In the genomic region with DNA sequence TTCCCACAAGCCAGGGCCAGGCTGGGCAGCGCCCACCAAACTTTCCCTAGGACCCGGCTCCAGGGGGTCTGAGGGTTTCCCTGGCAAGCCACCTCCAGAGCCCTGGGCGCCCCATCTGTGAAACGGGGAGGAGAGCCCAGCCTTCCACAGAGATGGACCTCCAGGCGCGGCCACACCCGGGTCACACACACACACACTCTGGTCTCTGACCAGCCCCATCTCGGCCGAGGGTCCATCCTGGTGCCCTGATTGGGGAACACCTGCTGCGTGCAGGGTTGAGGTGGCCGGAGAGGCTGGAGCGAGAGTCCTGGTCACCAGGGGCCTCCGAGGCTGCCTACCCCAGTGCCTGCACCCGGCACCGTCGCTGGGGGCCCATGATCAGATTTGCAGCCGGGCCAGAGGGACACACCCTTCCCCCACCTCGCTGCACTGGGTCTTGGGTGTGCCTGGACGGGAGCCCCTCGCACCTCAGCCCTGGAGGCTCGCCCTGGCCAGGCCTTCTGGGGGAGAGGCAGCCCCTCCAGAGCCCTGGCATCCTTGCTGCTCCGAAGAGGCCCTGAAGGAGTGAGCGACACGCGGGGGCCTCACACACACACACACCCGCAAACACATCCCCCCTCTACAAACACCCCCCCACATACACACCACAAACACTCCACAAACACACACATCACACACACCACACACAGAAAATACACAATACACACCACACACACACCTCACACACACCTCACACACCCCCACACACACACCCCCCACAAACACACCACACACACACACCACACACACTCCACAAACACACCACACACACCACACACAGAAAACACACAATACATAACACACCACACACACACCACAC, we compare ENCODE assay signal across 19 cellular contexts. TPM values are rescaled to one million over a fixed set of nuclear protein-coding genes. Genes with fewer than 3 reads are reported as not detected.
DNase-seq lines count a peak whose midpoint lies in the region; ATAC-seq lines count a peak whose summit lies in the region.
"Had no signal": no experiment of that assay in that cellular context is flagged by ENCODE, and none has a peak within 500 bp of the region (broad histone marks: within the 10 kb centered on the region; RNA-seq: fewer than 3 reads in every experiment).

No MANE protein-coding gene starts in this region.

- no peaks in the 10 kb centered on the region for H3K9me3 Mint-ChIP-seq in activated naive CD8-positive, alpha-beta T cell treated with anti-CD3 and anti-CD28 coated beads, Interleukin-2, amount 50 U/mL, for 24 hours
- H3K9me3 Mint-ChIP-seq: CD4-positive, alpha-beta memory T cell had no signal

- no peaks in the 10 kb centered on the region for H3K36me3 Mint-ChIP-seq in activated naive CD8-positive, alpha-beta T cell treated with anti-CD3 and anti-CD28 coated beads, Interleukin-2, amount 50 U/mL, for 24 hours (ENCODE audit: low read depth)
- H3K36me3 Mint-ChIP-seq: CD4-positive, alpha-beta memory T cell had no signal

- H3K4me3 ChIP-seq in right cardiac atrium (ENCODE audit: low read length), result no peak overlapping the region
- H3K4me3 ChIP-seq in mesenchymal stem cell (ENCODE audit: insufficient read depth in 1 of 2, low read depth in 1 of 2, low read length in 2 of 2), result no peak overlapping the region

- peak overlapping the region in 1 of 2 experiments; percentile 4 for H2BK12ac ChIP-seq in mesenchymal stem cell (ENCODE audit: low read length in 2 of 2)

- no peak overlapping the region for H2AK5ac ChIP-seq in mesenchymal stem cell (ENCODE audit: low read length, severe bottlenecking)

- peaks cover 0 to 3% of the 10 kb centered on the region in 2 experiments for H3K36me3 ChIP-seq in mesenchymal stem cell (ENCODE audit: control insufficient read depth in 1 of 2, insufficient read depth in 2 of 2, low read depth in 1 of 2, low read length in 2 of 2)

- H2BK5ac ChIP-seq in mesenchymal stem cell (ENCODE audit: low read depth, low read length, poor library complexity, severe bottlenecking), result no peak overlapping the region

- no peak overlapping the region for H4K8ac ChIP-seq in mesenchymal stem cell (ENCODE audit: low read length)

- no peak overlapping the region for H3K9ac ChIP-seq in mesenchymal stem cell (ENCODE audit: low read length)
- H3K9ac ChIP-seq: KMS-11 had no signal

- no peak overlapping the region for H3K4me3 Mint-ChIP-seq in activated naive CD8-positive, alpha-beta T cell treated with anti-CD3 and anti-CD28 coated beads, Interleukin-2, amount 50 U/mL, for 24 hours
- H3K4me3 Mint-ChIP-seq: activated CD4-positive, alpha-beta T cell treated with anti-CD3 and anti-CD28 coated beads for 36 hours; CD4-positive, alpha-beta memory T cell had no signal

- H3K18ac ChIP-seq in mesenchymal stem cell (ENCODE audit: low read depth in 1 of 2, low read length in 2 of 2), result peak overlapping the region in 1 of 2 experiments; percentile 8

- ATAC-seq in right cardiac atrium (peak; percentile 43 to 45), Right ventricle myocardium superior (ENCODE audit: poor library complexity) (no peak), HG03460 (IDR thresholded peaks at IDR 0.05; ENCODE audit: unreplicated experiment) (no peak), GM18517 (IDR thresholded peaks at IDR 0.05; ENCODE audit: unreplicated experiment) (no peak)
- peak; percentile 45 for ATAC-seq in activated naive CD8-positive, alpha-beta T cell treated with anti-CD3 and anti-CD28 coated beads, Interleukin-2, amount 50 U/mL, for 24 hours
- ATAC-seq: activated CD4-positive, alpha-beta T cell treated with anti-CD3 and anti-CD28 coated beads for 36 hours had no signal

- no peak overlapping the region for H2BK15ac ChIP-seq in mesenchymal stem cell (ENCODE audit: low read depth, poor library complexity, severe bottlenecking)

- H3K9me3 ChIP-seq in right cardiac atrium (ENCODE audit: control insufficient read depth, low read length) (no peaks in the 10 kb centered on the region), mesenchymal stem cell (ENCODE audit: control insufficient read depth, low read length) (no peaks in the 10 kb centered on the region)

- no peak overlapping the region for H3K27ac Mint-ChIP-seq in activated naive CD8-positive, alpha-beta T cell treated with anti-CD3 and anti-CD28 coated beads, Interleukin-2, amount 50 U/mL, for 24 hours
- H3K27ac Mint-ChIP-seq: activated CD4-positive, alpha-beta T cell treated with anti-CD3 and anti-CD28 coated beads for 36 hours had no signal

- H3K79me1 ChIP-seq in mesenchymal stem cell (replicated peaks; ENCODE audit: low read length, poor library complexity, severe bottlenecking), result no peaks in the 10 kb centered on the region

- H3K14ac ChIP-seq in mesenchymal stem cell (ENCODE audit: low read length in 2 of 2), result no peak overlapping the region

- H3K27me3 ChIP-seq in right cardiac atrium (ENCODE audit: control insufficient read depth, insufficient read depth), result no peaks in the 10 kb centered on the region
- peaks cover 3 to 22% of the 10 kb centered on the region in 2 experiments for H3K27me3 ChIP-seq in mesenchymal stem cell (ENCODE audit: control insufficient read depth in 1 of 2, insufficient read depth in 1 of 2, low read length in 2 of 2)

- H2AFZ ChIP-seq in mesenchymal stem cell (ENCODE audit: low read depth, low read length), result no peak overlapping the region

- no peak for DNase-seq in right cardiac atrium
- no peak for DNase-seq in Right ventricle myocardium superior
- no peak for DNase-seq in activated naive CD8-positive, alpha-beta T cell treated with anti-CD3 and anti-CD28 coated beads, Interleukin-2, amount 50 U/mL, for 24 hours
- peak; percentile 29 for DNase-seq in mesenchymal stem cell
- DNase-seq in NCI-H2227 treated with DMSO at 0.1 percent for 48 hours (lab: John Stamatoyannopoulos, UW), result no peak
- no peak for DNase-seq in NCI-H1048 (lab: John Stamatoyannopoulos, UW)
- DNase-seq: activated CD4-positive, alpha-beta T cell treated with anti-CD3 and anti-CD28 coated beads for 36 hours; CD4-positive, alpha-beta memory T cell; effector memory CD4-positive, alpha-beta T cell; hypothalamus; midbrain; NCI-H1417; NCI-H226; nucleus accumbens; SIG-M5; T1000 had no signal

- no peak overlapping the region for H3K4me2 ChIP-seq in mesenchymal stem cell (ENCODE audit: low read length, poor library complexity, severe bottlenecking)
- H3K4me2 ChIP-seq: KMS-11 had no signal

- peaks cover 5% of the 10 kb centered on the region for H3K27me3 Mint-ChIP-seq in activated naive CD8-positive, alpha-beta T cell treated with anti-CD3 and anti-CD28 coated beads, Interleukin-2, amount 50 U/mL, for 24 hours

- H3K4me1 ChIP-seq in right cardiac atrium (ENCODE audit: control insufficient read depth, insufficient read depth, low read length) (no peaks in the 10 kb centered on the region), mesenchymal stem cell (ENCODE audit: control insufficient read depth, insufficient read depth, low read depth, low read length) (peaks cover 6% of the 10 kb centered on the region)

- no peak overlapping the region for H3K4ac ChIP-seq in mesenchymal stem cell (ENCODE audit: low read depth in 1 of 2, low read length in 2 of 2)

- intact Hi-C loops in right cardiac atrium (cut with DNase I) (no loop called here), Right ventricle myocardium superior (cut with DNase I) (no loop called here)

- H3K27ac ChIP-seq in right cardiac atrium (ENCODE audit: low read length) (no peak overlapping the region), mesenchymal stem cell (ENCODE audit: low read length, poor library complexity, severe bottlenecking) (no peak overlapping the region)
- H3K27ac ChIP-seq: KMS-11 had no signal

- no peak overlapping the region for H2BK120ac ChIP-seq in mesenchymal stem cell (ENCODE audit: low read depth, low read length)

- 50% methylated on average over 26 of the region's 26 CpGs for WGBS in right cardiac atrium
- 80% methylated on average over 26 of the region's 26 CpGs for WGBS in mesenchymal stem cell

- H4K91ac ChIP-seq in mesenchymal stem cell (ENCODE audit: low read length), result no peak overlapping the region

- no peaks in the 10 kb centered on the region for H3K4me1 Mint-ChIP-seq in activated naive CD8-positive, alpha-beta T cell treated with anti-CD3 and anti-CD28 coated beads, Interleukin-2, amount 50 U/mL, for 24 hours
- H3K4me1 Mint-ChIP-seq: activated CD4-positive, alpha-beta T cell treated with anti-CD3 and anti-CD28 coated beads for 36 hours had no signal

- no peak overlapping the region for H3K23ac ChIP-seq in mesenchymal stem cell (ENCODE audit: low read length in 2 of 2)

RNA-seq across cellular contexts. Expression of gene SLC25A10, which starts 29.7 kb away (rescaled TPM):
- total RNA-seq in right cardiac atrium (10 to 100 TPM in 1 of 4 donors, 1 to 10 TPM in 3; 5.9 to 11.4 (median 9.6) TPM), Right ventricle myocardium superior (7.0 TPM)
- polyA plus RNA-seq in right cardiac atrium, result 18.6 TPM
- polyA plus RNA-seq in mesenchymal stem cell (2013, experiment 1 of 2), result 4.5 TPM
- polyA plus RNA-seq in mesenchymal stem cell (2013, experiment 2 of 2), result 4.1 TPM

RNA-seq across cellular contexts. Expression of gene MRPL12, which starts 38.7 kb away (rescaled TPM):
- total RNA-seq in right cardiac atrium (100 to 1,000 TPM in 3 of 4 donors, 10 to 100 TPM in 1; 83.3 to 142 (median 112) TPM), Right ventricle myocardium superior (173 TPM)
- 310 TPM for polyA plus RNA-seq in right cardiac atrium
- 57.7 TPM for polyA plus RNA-seq in mesenchymal stem cell (2013, experiment 1 of 2)
- 59.4 TPM for polyA plus RNA-seq in mesenchymal stem cell (2013, experiment 2 of 2)

RNA-seq across cellular contexts. Expression of gene HGS, which starts 58.0 kb away (rescaled TPM):
- total RNA-seq in right cardiac atrium (10 to 100 TPM; 42.1 to 50.3 (median 47.9) TPM), Right ventricle myocardium superior (34.5 TPM)
- polyA plus RNA-seq in right cardiac atrium, result 48.6 TPM
- polyA plus RNA-seq in mesenchymal stem cell (2013, experiment 1 of 2), result 51.0 TPM
- polyA plus RNA-seq in mesenchymal stem cell (2013, experiment 2 of 2), result 49.3 TPM

RNA-seq across cellular contexts. Expression of gene ARL16, which starts 58.2 kb away (rescaled TPM):
- total RNA-seq in right cardiac atrium (10 to 100 TPM; 13.2 to 24.4 (median 16.8) TPM), Right ventricle myocardium superior (11.9 TPM)
- 20.9 TPM for polyA plus RNA-seq in right cardiac atrium
- polyA plus RNA-seq in mesenchymal stem cell (2013, experiment 1 of 2), result 32.6 TPM
- polyA plus RNA-seq in mesenchymal stem cell (2013, experiment 2 of 2), result 33.3 TPM

Comparison
In these comparisons a context has a peak if more than half of its experiments do, and no peak if none do; other contexts are left out.
1. ATAC-seq: peak in right cardiac atrium (2 of 2) and activated naive CD8-positive, alpha-beta T cell treated with anti-CD3 and anti-CD28 coated beads, Interleukin-2, amount 50 U/mL, for 24 hours (single experiment); none in Right ventricle myocardium superior (single experiment), HG03460 (single experiment) and GM18517 (single experiment).